14 cellular contexts compared by ENCODE assay signal in genomic region chr7:44971991-44972441, GRCh38. TPM values are rescaled to one million over a fixed set of nuclear protein-coding genes. Genes with fewer than 3 reads are reported as not detected.
DNase-seq lines count a peak whose midpoint lies in the region; ATAC-seq, FAIRE-seq and TF ChIP-seq lines count a peak whose summit lies in the region.
"Had no signal": no experiment of that assay in that cellular context is flagged by ENCODE, and none has a peak within 500 bp of the region (broad histone marks: within the 10 kb centered on the region; RNA-seq: fewer than 3 reads in every experiment).

No MANE protein-coding gene starts in this region.

- 65 to 75% (median 70%) methylated on average over 4 of the region's 4 CpGs for WGBS in small intestine, 3 donors

- no peak for ATAC-seq in GM18868 (IDR thresholded peaks at IDR 0.05; ENCODE audit: unreplicated experiment)
- ATAC-seq: psoas muscle had no signal

- H3K4me3 ChIP-seq in HEK293 (ENCODE audit: low read depth, low read length): no peak overlapping the region
- no peak overlapping the region for H3K4me3 ChIP-seq in small intestine (ENCODE audit: low read depth in 1 of 2, low read length in 2 of 2)
- H3K4me3 ChIP-seq: psoas muscle, vagina had no signal

- H3K36me3 Mint-ChIP-seq in activated CD4-positive, alpha-beta memory T cell treated with anti-CD3 and anti-CD28 coated beads, Interleukin-2, amount 10 ng/mL, durations not matched to agents 7 days and 5 days (ENCODE audit: low read depth): peaks cover 95% of the 10 kb centered on the region
- H3K36me3 Mint-ChIP-seq: IgD-negative memory B cell had no signal

- POLR2A ChIA-PET in HEK293 (lab: Yijun Ruan, JAX): interaction anchor here (0.7 to 3.7 kb wide), 3 partner anchors 11 to 164 kb away, joined by 3 to 37 read pairs (median 5); partner anchors contain the start of gene H2AZ2
- POLR2A ChIA-PET in activated CD4-positive, alpha-beta memory T cell treated with anti-CD3 and anti-CD28 coated beads, Interleukin-2, amount 10 ng/mL, durations not matched to agents 7 days and 5 days (lab: Charles Lee): interaction anchor here (0.9 to 26.2 kb wide), 12 partner anchors 2 to 163 kb away, joined by 3 to 517 read pairs (median 40); partner anchors contain the start of genes CCM2, MYO1G and TBRG4

- DNase-seq in activated CD4-positive, alpha-beta T cell treated with anti-CD3 and anti-CD28 coated beads, Interleukin-2, amount 50 U/mL, for 48 hours: peak; percentile 10 to 13
- DNase-seq in activated CD4-positive, alpha-beta T cell treated with anti-CD3 and anti-CD28 coated beads, Interleukin-2, amount 50 U/mL, for 1 hour: no peak
- no peak for DNase-seq in activated CD4-positive, alpha-beta memory T cell treated with anti-CD3 and anti-CD28 coated beads, Interleukin-2, amount 10 ng/mL, durations not matched to agents 7 days and 5 days
- DNase-seq in posterior vena cava (ENCODE audit: low spot score): peak; percentile 3
- no peak for DNase-seq in UCSD-AML1 (lab: John Stamatoyannopoulos, UW; ENCODE audit: unreplicated experiment)
- DNase-seq in small intestine: no peak
- DNase-seq: DMS79 treated with DMSO at 0.1 percent for 48 hours, kidney glomerular epithelial cell, NCI-H2227 treated with DMSO at 0.1 percent for 48 hours, psoas muscle had no signal

- intact Hi-C loops in posterior vena cava (cut with DNase I): loop anchor here (10.0 kb wide), 2 partner anchors 133 to 163 kb away; no protein-coding TSS in a partner anchor

- no peaks in the 10 kb centered on the region for H3K4me1 ChIP-seq in HEK293 (ENCODE audit: control insufficient read depth, insufficient read depth, low read length)
- no peaks in the 10 kb centered on the region for H3K4me1 ChIP-seq in small intestine (ENCODE audit: control insufficient read depth in 2 of 2, insufficient read depth in 1 of 2, low read depth in 1 of 2, low read length in 1 of 2)
- H3K4me1 ChIP-seq: psoas muscle, vagina had no signal

- H3K4me3 Mint-ChIP-seq in activated CD4-positive, alpha-beta memory T cell treated with anti-CD3 and anti-CD28 coated beads, Interleukin-2, amount 10 ng/mL, durations not matched to agents 7 days and 5 days: no peak overlapping the region

- H3K27me3 Mint-ChIP-seq in activated CD4-positive, alpha-beta memory T cell treated with anti-CD3 and anti-CD28 coated beads, Interleukin-2, amount 10 ng/mL, durations not matched to agents 7 days and 5 days: no peaks in the 10 kb centered on the region
- H3K27me3 Mint-ChIP-seq: IgD-negative memory B cell had no signal

- H3K27ac ChIP-seq in HEK293 (ENCODE audit: extremely low read depth, low read depth, low read length) (no peak overlapping the region), small intestine (ENCODE audit: low read depth in 1 of 2, low read length in 1 of 2) (no peak overlapping the region)
- H3K27ac ChIP-seq: psoas muscle, vagina had no signal

- no peaks in the 10 kb centered on the region for H3K9me3 ChIP-seq in HEK293 (ENCODE audit: control insufficient read depth, insufficient read depth, low read depth, low read length)
- H3K9me3 ChIP-seq in small intestine (ENCODE audit: control insufficient read depth, low read depth): no peaks in the 10 kb centered on the region
- H3K9me3 ChIP-seq: psoas muscle, vagina had no signal

- peaks cover 60% of the 10 kb centered on the region for H3K4me1 Mint-ChIP-seq in activated CD4-positive, alpha-beta memory T cell treated with anti-CD3 and anti-CD28 coated beads, Interleukin-2, amount 10 ng/mL, durations not matched to agents 7 days and 5 days

- H3K36me3 ChIP-seq in HEK293 (ENCODE audit: control insufficient read depth in 2 of 2, insufficient read depth in 1 of 2, low read length in 2 of 2): no peaks in the 10 kb centered on the region
- no peaks in the 10 kb centered on the region for H3K36me3 ChIP-seq in small intestine (ENCODE audit: control insufficient read depth in 2 of 2, insufficient read depth in 2 of 2, low read length in 2 of 2)
- H3K36me3 ChIP-seq: vagina had no signal

- H3K27ac Mint-ChIP-seq in activated CD4-positive, alpha-beta memory T cell treated with anti-CD3 and anti-CD28 coated beads, Interleukin-2, amount 10 ng/mL, durations not matched to agents 7 days and 5 days: peak overlapping the region; percentile 52

- H3K9me3 Mint-ChIP-seq in activated CD4-positive, alpha-beta memory T cell treated with anti-CD3 and anti-CD28 coated beads, Interleukin-2, amount 10 ng/mL, durations not matched to agents 7 days and 5 days: no peaks in the 10 kb centered on the region
- H3K9me3 Mint-ChIP-seq: IgD-negative memory B cell had no signal

- no peaks in the 10 kb centered on the region for H3K27me3 ChIP-seq in small intestine (ENCODE audit: control insufficient read depth in 2 of 2, insufficient read depth in 2 of 2, low read length in 2 of 2)
- H3K27me3 ChIP-seq: vagina had no signal

- no peak for FAIRE-seq in small intestine (lab: Jason Lieb, UNC)

- CTCF ChIA-PET in HEK293 (lab: Yijun Ruan, JAX): interaction anchor here (0.7 to 6.6 kb wide), 3 partner anchors 8 to 164 kb away, joined by 3 to 159 read pairs (median 18); no protein-coding TSS in a partner anchor
- CTCF ChIA-PET in activated CD4-positive, alpha-beta memory T cell treated with anti-CD3 and anti-CD28 coated beads, Interleukin-2, amount 10 ng/mL, durations not matched to agents 7 days and 5 days (lab: Charles Lee): interaction anchor here (0.6 to 7.1 kb wide), 10 partner anchors 8 to 164 kb away, joined by 3 to 100 read pairs (median 10); partner anchors contain the start of genes CCM2 and TBRG4

- no peak for TF ChIP-seq CTCF in HEK293 (tag by site-specific recombination; IDR thresholded peaks at IDR 0.05)

TF ChIP-seq in HEK293, 187 proteins besides CTCF, POLR2A, EP300 and RAD21:
- TF ChIP-seq ZNF155 (tag by site-specific recombination; IDR thresholded peaks at IDR 0.05) (no peak), ZIC2 (tag by site-specific recombination; IDR thresholded peaks at IDR 0.05) (peak; percentile 79)

RNA-seq across cellular contexts. Expression of gene MYO1G, which starts 6.8 kb away (rescaled TPM):
- total RNA-seq in activated CD4-positive, alpha-beta memory T cell treated with anti-CD3 and anti-CD28 coated beads, Interleukin-2, amount 10 ng/mL, durations not matched to agents 7 days and 5 days: 100 to 1,000 TPM; 572 to 576 TPM
- 1 to 10 TPM; 4.9 to 6.3 TPM for total RNA-seq in posterior vena cava
- polyA plus RNA-seq in small intestine: 1 to 10 TPM; 1.3 to 4.1 (median 2.1) TPM

RNA-seq across cellular contexts. Expression of gene CCM2, which starts 28.0 kb away (rescaled TPM):
- total RNA-seq in activated CD4-positive, alpha-beta memory T cell treated with anti-CD3 and anti-CD28 coated beads, Interleukin-2, amount 10 ng/mL, durations not matched to agents 7 days and 5 days: 100 to 1,000 TPM; 130 to 134 TPM
- total RNA-seq in posterior vena cava: 10 to 100 TPM; 31.8 to 36.9 TPM
- 10 to 100 TPM; 23.5 to 32.3 (median 25.9) TPM for polyA plus RNA-seq in small intestine

Comparison
In these comparisons a context has a peak if more than half of its experiments do, and no peak if none do; other contexts are left out.
1. DNase-seq: peak in activated CD4-positive, alpha-beta T cell treated with anti-CD3 and anti-CD28 coated beads, Interleukin-2, amount 50 U/mL, for 48 hours (2 of 2) and posterior vena cava (single experiment); none in activated CD4-positive, alpha-beta T cell treated with anti-CD3 and anti-CD28 coated beads, Interleukin-2, amount 50 U/mL, for 1 hour (single experiment), activated CD4-positive, alpha-beta memory T cell treated with anti-CD3 and anti-CD28 coated beads, Interleukin-2, amount 10 ng/mL, durations not matched to agents 7 days and 5 days (single experiment), UCSD-AML1 (single experiment) and small intestine (single experiment).
2. RNA of gene MYO1G, which starts 6.8 kb away (total RNA-seq): 572 to 576 TPM in activated CD4-positive, alpha-beta memory T cell treated with anti-CD3 and anti-CD28 coated beads, Interleukin-2, amount 10 ng/mL, durations not matched to agents 7 days and 5 days; 4.9 to 6.3 TPM in posterior vena cava; every median in the first group is over 10 times any median in the second.